In genomic region chr13:107095876-107096275, GRCh38 we compare ENCODE assay signal across 1 cellular context.
TF ChIP-seq lines count a peak whose summit lies in the region.

No MANE protein-coding gene starts in this region.

TF ChIP-seq in GM23338, 12 proteins besides CTCF, POLR2A, EP300 and RAD21 (continued from another document):
- TF ChIP-seq ZNF462 (CRISPR knock-in tag; IDR thresholded peaks at IDR 0.05) (no peak), POLR2AphosphoS5 (IDR thresholded peaks at IDR 0.05; ENCODE audit: low read depth) (no peak), ZNF114 (CRISPR knock-in tag; IDR thresholded peaks at IDR 0.05) (no peak), ETS1 (IDR thresholded peaks at IDR 0.05) (no peak), STAT1 (IDR thresholded peaks at IDR 0.05; ENCODE audit: unreplicated experiment) (no peak), CREB1 (CRISPR knock-in tag; IDR thresholded peaks at IDR 0.05; ENCODE audit: low read depth) (no peak), EZH2phosphoT487 (IDR thresholded peaks at IDR 0.05; ENCODE audit: unreplicated experiment) (no peak), JUNB (IDR thresholded peaks at IDR 0.05; ENCODE audit: unreplicated experiment) (no peak), EZH2 (IDR thresholded peaks at IDR 0.05; ENCODE audit: low read depth, unreplicated experiment) (no peak)
- TF ChIP-seq, protein P1, sequence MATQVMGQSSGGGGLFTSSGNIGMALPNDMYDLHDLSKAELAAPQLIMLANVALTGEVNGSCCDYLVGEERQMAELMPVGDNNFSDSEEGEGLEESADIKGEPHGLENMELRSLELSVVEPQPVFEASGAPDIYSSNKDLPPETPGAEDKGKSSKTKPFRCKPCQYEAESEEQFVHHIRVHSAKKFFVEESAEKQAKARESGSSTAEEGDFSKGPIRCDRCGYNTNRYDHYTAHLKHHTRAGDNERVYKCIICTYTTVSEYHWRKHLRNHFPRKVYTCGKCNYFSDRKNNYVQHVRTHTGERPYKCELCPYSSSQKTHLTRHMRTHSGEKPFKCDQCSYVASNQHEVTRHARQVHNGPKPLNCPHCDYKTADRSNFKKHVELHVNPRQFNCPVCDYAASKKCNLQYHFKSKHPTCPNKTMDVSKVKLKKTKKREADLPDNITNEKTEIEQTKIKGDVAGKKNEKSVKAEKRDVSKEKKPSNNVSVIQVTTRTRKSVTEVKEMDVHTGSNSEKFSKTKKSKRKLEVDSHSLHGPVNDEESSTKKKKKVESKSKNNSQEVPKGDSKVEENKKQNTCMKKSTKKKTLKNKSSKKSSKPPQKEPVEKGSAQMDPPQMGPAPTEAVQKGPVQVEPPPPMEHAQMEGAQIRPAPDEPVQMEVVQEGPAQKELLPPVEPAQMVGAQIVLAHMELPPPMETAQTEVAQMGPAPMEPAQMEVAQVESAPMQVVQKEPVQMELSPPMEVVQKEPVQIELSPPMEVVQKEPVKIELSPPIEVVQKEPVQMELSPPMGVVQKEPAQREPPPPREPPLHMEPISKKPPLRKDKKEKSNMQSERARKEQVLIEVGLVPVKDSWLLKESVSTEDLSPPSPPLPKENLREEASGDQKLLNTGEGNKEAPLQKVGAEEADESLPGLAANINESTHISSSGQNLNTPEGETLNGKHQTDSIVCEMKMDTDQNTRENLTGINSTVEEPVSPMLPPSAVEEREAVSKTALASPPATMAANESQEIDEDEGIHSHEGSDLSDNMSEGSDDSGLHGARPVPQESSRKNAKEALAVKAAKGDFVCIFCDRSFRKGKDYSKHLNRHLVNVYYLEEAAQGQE (IDR thresholded peaks at IDR 0.05; ENCODE audit: unreplicated experiment) = no peak
